Comparison of ENCODE assay signal across 8 cellular contexts in genomic region chr4:64713256-64713840, GRCh38.
A peak's percentile ranks its signal among the peaks of the same experiment; 100 is the strongest.
DNase-seq lines count a peak whose midpoint lies in the region; ATAC-seq, FAIRE-seq and TF ChIP-seq lines count a peak whose summit lies in the region.

No MANE protein-coding gene starts in this region.

- no peak overlapping the region for H3K9ac ChIP-seq in endothelial cell of umbilical vein (replicated peaks; ENCODE audit: extremely low read depth, insufficient read depth, low read length)

- BruUV-seq in endothelial cell of umbilical vein (replicated peaks; lab: Mats Ljungman, UMichigan) = no TSS peak

- H4K20me1 ChIP-seq in endothelial cell of umbilical vein (replicated peaks; ENCODE audit: control insufficient read depth, extremely low read depth, insufficient read depth, low read length) = no peaks in the 10 kb centered on the region

- H3K36me3 ChIP-seq in endothelial cell of umbilical vein (ENCODE audit: control insufficient read depth in 2 of 2, extremely low read depth in 1 of 2, insufficient read depth in 2 of 2, low read length in 2 of 2) = no peaks in the 10 kb centered on the region
- H3K36me3 ChIP-seq in thoracic aorta = no peaks in the 10 kb centered on the region

- no peak overlapping the region for H2AFZ ChIP-seq in endothelial cell of umbilical vein (ENCODE audit: low read depth, low read length)

- H3K4me2 ChIP-seq in endothelial cell of umbilical vein (ENCODE audit: insufficient read depth, low read length) = no peak overlapping the region

- H3K4me3 ChIP-seq in endothelial cell of umbilical vein (replicated peaks in 1 of 3; ENCODE audit: insufficient read depth in 1 of 3, low read depth in 1 of 3, low read length in 3 of 3) = no peak overlapping the region
- no peak overlapping the region for H3K4me3 ChIP-seq in thoracic aorta

- H3K27ac ChIP-seq in endothelial cell of umbilical vein (ENCODE audit: insufficient read depth, low read depth, low read length) = no peak overlapping the region
- H3K27ac ChIP-seq in thoracic aorta = no peak overlapping the region

- H3K9me1 ChIP-seq in endothelial cell of umbilical vein (replicated peaks; ENCODE audit: control insufficient read depth, extremely low read depth, insufficient read depth, low read length) = no peaks in the 10 kb centered on the region

- POLR2A ChIA-PET in endothelial cell of umbilical vein (lab: Charles Lee) = no interaction called here

- no peak for TF ChIP-seq POLR2A in endothelial cell of umbilical vein (IDR thresholded peaks at IDR 0.05; ENCODE audit: low read depth, low read length)

- CTCF ChIA-PET in endothelial cell of umbilical vein (lab: Charles Lee) = no interaction called here

- intact Hi-C loops in endothelial cell of umbilical vein (cut with micrococcal nuclease) = loop anchor here (5.0 kb wide), 1 partner anchor 69 kb away; no protein-coding TSS in a partner anchor

- H3K9me3 ChIP-seq in endothelial cell of umbilical vein (replicated peaks; ENCODE audit: control insufficient read depth, insufficient read depth, low read length) (no peaks in the 10 kb centered on the region), thoracic aorta (no peaks in the 10 kb centered on the region)

- H3K27me3 ChIP-seq in endothelial cell of umbilical vein (ENCODE audit: control insufficient read depth in 2 of 2, insufficient read depth in 2 of 2, low read length in 2 of 2) = no peaks in the 10 kb centered on the region
- H3K27me3 ChIP-seq in thoracic aorta (replicated peaks; ENCODE audit: insufficient read depth) = no peaks in the 10 kb centered on the region

- ATAC-seq in HG02678 (IDR thresholded peaks at IDR 0.05; ENCODE audit: unreplicated experiment) (peak; percentile 69), thoracic aorta (ENCODE audit: insufficient number of reproducible peaks, low FRiP score, low read depth) (no peak)

- DNase-seq in NOMO-1 treated with DMSO at 0.1 percent for 48 hours (lab: John Stamatoyannopoulos, UW; ENCODE audit: unreplicated experiment) (peak; percentile 19), NOMO-1 (lab: John Stamatoyannopoulos, UW; ENCODE audit: unreplicated experiment in 2 of 2) (no peak), NCI-H2171 treated with DMSO at 0.1 percent for 48 hours (lab: John Stamatoyannopoulos, UW) (peak; percentile 37), endothelial cell of umbilical vein (ENCODE audit: low read depth, low spot score) (peak; percentile 17), thoracic aorta (ENCODE audit: low spot score) (no peak), ureter (ENCODE audit: low spot score) (no peak)
- DNase-seq in activated CD8-positive, alpha-beta memory T cell treated with anti-CD3 and anti-CD28 coated beads, Interleukin-2, amount 50 U/mL, for 48 hours = no peak

- TF ChIP-seq CTCF in endothelial cell of umbilical vein (IDR thresholded peaks at IDR 0.05; ENCODE audit: extremely low read depth in 1 of 2, insufficient read depth in 1 of 2, low read depth in 1 of 2, low read length in 2 of 2) = peak; percentile 20 to 25
- TF ChIP-seq CTCF in thoracic aorta (IDR thresholded peaks at IDR 0.05) = peak; percentile 26

- dilution Hi-C loops in endothelial cell of umbilical vein (cut with MboI; ENCODE audit: extremely low pct_ligation_motif_present, low sequenced_read_pairs) = no loop called here

- FAIRE-seq in endothelial cell of umbilical vein (lab: Jason Lieb, UNC) = no peak

- H3K4me1 ChIP-seq in endothelial cell of umbilical vein (ENCODE audit: control insufficient read depth, extremely low read depth, insufficient read depth, low read length) (no peaks in the 10 kb centered on the region), thoracic aorta (ENCODE audit: control insufficient read depth in 1 of 2, low read depth in 2 of 2) (no peaks in the 10 kb centered on the region)

- H3K79me2 ChIP-seq in endothelial cell of umbilical vein (ENCODE audit: control insufficient read depth, insufficient read depth, low read length) = no peaks in the 10 kb centered on the region

TF ChIP-seq in endothelial cell of umbilical vein, 7 proteins besides CTCF, POLR2A, EP300 and RAD21:
- TF ChIP-seq, protein P1, sequence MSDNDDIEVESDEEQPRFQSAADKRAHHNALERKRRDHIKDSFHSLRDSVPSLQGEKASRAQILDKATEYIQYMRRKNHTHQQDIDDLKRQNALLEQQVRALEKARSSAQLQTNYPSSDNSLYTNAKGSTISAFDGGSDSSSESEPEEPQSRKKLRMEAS (IDR thresholded peaks at IDR 0.05; ENCODE audit: insufficient read depth, insufficient read length) = no peak
- no peak for TF ChIP-seq MYC (IDR thresholded peaks at IDR 0.05; ENCODE audit: low read depth, low read length)
- TF ChIP-seq POLR2AphosphoS5 (IDR thresholded peaks at IDR 0.05; ENCODE audit: insufficient read depth, low read depth, low read length) = no peak
- TF ChIP-seq JUN (IDR thresholded peaks at IDR 0.05; ENCODE audit: borderline replicate concordance, insufficient read depth, insufficient read length, low read depth) = no peak
- TF ChIP-seq GATA2 (IDR thresholded peaks at IDR 0.05; ENCODE audit: insufficient read depth, insufficient read length, low read depth, low read length) = no peak
- TF ChIP-seq EZH2 (IDR thresholded peaks at IDR 0.05; ENCODE audit: borderline replicate concordance, low read depth, low read length, severe bottlenecking) = no peak
- no peak for TF ChIP-seq FOS (IDR thresholded peaks at IDR 0.05; ENCODE audit: borderline replicate concordance, insufficient read depth, low read length)
TF ChIP-seq in endothelial cell of umbilical vein: peak in this region for 0.

Comparison
In these comparisons a context has a peak if more than half of its experiments do, and no peak if none do; other contexts are left out.
1. DNase-seq: peak in NOMO-1 treated with DMSO at 0.1 percent for 48 hours (single experiment), NCI-H2171 treated with DMSO at 0.1 percent for 48 hours (single experiment) and endothelial cell of umbilical vein (single experiment); none in NOMO-1 (0 of 2), thoracic aorta (single experiment), ureter (single experiment) and activated CD8-positive, alpha-beta memory T cell treated with anti-CD3 and anti-CD28 coated beads, Interleukin-2, amount 50 U/mL, for 48 hours (single experiment).